Comparison of ENCODE assay signal across 16 cellular contexts in the genomic region with DNA sequence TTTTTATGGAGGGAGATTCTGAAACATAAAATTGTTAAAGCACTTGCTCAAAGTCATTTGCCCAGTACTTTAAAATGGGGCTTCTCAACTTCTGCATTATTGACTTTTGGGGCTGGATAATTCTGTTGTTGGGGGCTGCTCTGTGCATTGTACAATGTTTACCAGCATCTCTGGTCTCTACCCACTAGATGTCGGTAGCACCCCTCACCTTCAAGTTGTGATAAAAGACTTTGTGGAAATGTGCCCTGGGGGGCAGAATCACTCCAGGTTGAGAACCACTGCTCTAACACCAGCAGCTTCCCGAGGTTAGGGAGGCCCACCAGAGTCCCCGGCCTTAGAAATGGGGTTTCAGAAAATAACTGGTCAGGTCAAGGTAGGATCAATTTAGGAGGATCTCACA. TPM values are rescaled to one million over a fixed set of nuclear protein-coding genes. Genes with fewer than 3 reads are reported as not detected.
DNase-seq lines count a peak whose midpoint lies in the region; ATAC-seq, FAIRE-seq and TF ChIP-seq lines count a peak whose summit lies in the region.
"Had no signal": no experiment of that assay in that cellular context is flagged by ENCODE, and none has a peak within 500 bp of the region (broad histone marks: within the 10 kb centered on the region; RNA-seq: fewer than 3 reads in every experiment).

No MANE protein-coding gene starts in this region.

- DNase-seq in AG10803 (ENCODE audit: low read depth) (no peak), NCI-H69 (lab: John Stamatoyannopoulos, UW) (peak; percentile 26), brain microvascular endothelial cell (no peak), pancreas (no peak), HPDE6-E6E7 (ENCODE audit: extremely low spot score) (no peak)
- DNase-seq: activated CD4-positive, alpha-beta T cell treated with anti-CD3 and anti-CD28 coated beads, Interleukin-2, amount 50 U/mL, for 48 hours; activated T-cell treated with anti-CD3 and anti-CD28 coated beads, Interleukin-2, amount 50 U/mL, for 1 hour; cortex of kidney; NCI-H187; NCI-H446 treated with DMSO at 0.1 percent for 48 hours; stimulated activated naive CD4-positive, alpha-beta T cell; trophoblast cell had no signal

- TF ChIP-seq CTCF in AG10803 (conservative IDR thresholded peaks at IDR 0.05; ENCODE audit: low read length) (0 out of 2 replicates have a peak, but pooled peaks have one; percentile 2), GM12874 (IDR thresholded peaks at IDR 0.05; ENCODE audit: insufficient read depth, low read depth, low read length) (peak; percentile 44; the same call in 1 of the 2 replicates), brain microvascular endothelial cell (IDR thresholded peaks at IDR 0.05; ENCODE audit: low read depth, low read length, missing control alignments) (peak; percentile 25), pancreas (IDR thresholded peaks at IDR 0.05) (no peak)

- WGBS in pancreas, 2 donors: 66 to 76% methylated on average over 3 of the region's 3 CpGs

- no peak for FAIRE-seq in pancreas (lab: Jason Lieb, UNC)
- FAIRE-seq: A549 had no signal

- in situ Hi-C loops in brain microvascular endothelial cell (cut with HindIII; ENCODE audit: low pct_ligation_motif_present, low sequenced_read_pairs): no loop called here

- no peaks in the 10 kb centered on the region for H3K27me3 ChIP-seq in brain microvascular endothelial cell (replicated peaks)
- no peaks in the 10 kb centered on the region for H3K27me3 ChIP-seq in pancreas

- no peaks in the 10 kb centered on the region for H3K4me1 ChIP-seq in pancreas

- H3K36me3 ChIP-seq in brain microvascular endothelial cell (replicated peaks): no peaks in the 10 kb centered on the region
- no peaks in the 10 kb centered on the region for H3K36me3 ChIP-seq in pancreas

- H3K27ac ChIP-seq in brain microvascular endothelial cell: no peak overlapping the region
- H3K27ac ChIP-seq in pancreas: no peak overlapping the region
- H3K27ac ChIP-seq: A549 had no signal

- ATAC-seq in HG03439 (IDR thresholded peaks at IDR 0.05; ENCODE audit: unreplicated experiment) (no peak), pancreas (no peak), GM21367 (IDR thresholded peaks at IDR 0.05; ENCODE audit: unreplicated experiment) (no peak)
- ATAC-seq: A549 had no signal

- H3K9me3 ChIP-seq in pancreas: no peaks in the 10 kb centered on the region
- H3K9me3 ChIP-seq: A549 had no signal

- no peak overlapping the region for H3K4me3 ChIP-seq in AG10803 (ENCODE audit: low read length)
- H3K4me3 ChIP-seq in brain microvascular endothelial cell (ENCODE audit: low read depth, low read length): no peak overlapping the region
- no peak overlapping the region for H3K4me3 ChIP-seq in pancreas
- H3K4me3 ChIP-seq: A549 had no signal

- intact Hi-C loops in pancreas (cut with DNase I): no loop called here

RNA-seq across cellular contexts. Expression of a gene that starts 26.8 kb away (rescaled TPM):
- total RNA-seq in pancreas: 10 to 100 TPM; 32.2 to 41.6 (median 36.2) TPM
- polyA plus RNA-seq in pancreas: 10 to 100 TPM; 39.7 to 49.5 TPM

Comparison
In these comparisons a context has a peak if more than half of its experiments do, and no peak if none do; other contexts are left out.
1. CTCF ChIP-seq: peak in AG10803 (single experiment), GM12874 (single experiment) and brain microvascular endothelial cell (single experiment); none in pancreas (0 of 4).